In genomic region chr20:62923059-62923668, GRCh38 we compare ENCODE assay signal across 8 cellular contexts. TPM values are rescaled to one million over a fixed set of nuclear protein-coding genes. Genes with fewer than 3 reads are reported as not detected.
DNase-seq lines count a peak whose midpoint lies in the region; TF ChIP-seq lines count a peak whose summit lies in the region.
"Not testable (repeated sequence)": the region's sequence is repeated elsewhere in the genome, so short reads cannot be mapped to it uniquely, and the experiment has no call there.

No MANE protein-coding gene starts in this region.

- in situ Hi-C loops in GM23248 (cut with MboI), result not testable (repeated sequence)

- peak overlapping the region; percentile 93 for H3K27ac Mint-ChIP-seq in activated CD4-positive, alpha-beta T cell treated with anti-CD3 and anti-CD28 coated beads, Interleukin-2, amount 10 ng/mL, durations not matched to agents 7 days and 5 days
- H3K27ac Mint-ChIP-seq in brain, result peak overlapping the region in 1 of 5 experiments; percentile 85

- not testable (repeated sequence) for H2BK5ac ChIP-seq in mesendoderm (ENCODE audit: low read length)

- not testable (repeated sequence) for H3K36me3 ChIP-seq in ACC112 (ENCODE audit: insufficient read depth, low read length); GM23248 (ENCODE audit: low read depth); OCI-LY1 (ENCODE audit: insufficient read depth, low read length); mesendoderm (ENCODE audit: control insufficient read depth, insufficient read depth, low read length)

- H3F3A ChIP-seq in GM23248 (ENCODE audit: insufficient read depth), result peaks cover 45% of the 10 kb centered on the region
- not testable (repeated sequence) for H3F3A ChIP-seq in OCI-LY1 (ENCODE audit: insufficient read depth, low read length)

- H3K9me2 ChIP-seq in GM23248 (ENCODE audit: insufficient read depth); OCI-LY1 (ENCODE audit: low read depth, low read length): not testable (repeated sequence)

- peaks cover 39% of the 10 kb centered on the region for H4K20me1 ChIP-seq in GM23248 (ENCODE audit: insufficient read depth)
- H4K20me1 ChIP-seq in OCI-LY1 (ENCODE audit: insufficient read depth, low read length), result not testable (repeated sequence)

- not testable (repeated sequence) for H3K27me3 ChIP-seq in ACC112 (ENCODE audit: insufficient read depth, low read length); GM23248 (replicated peaks; ENCODE audit: insufficient read depth); OCI-LY1 (ENCODE audit: insufficient read depth, low read length); mesendoderm (ENCODE audit: insufficient read depth, low read length, poor library complexity)

- not testable (repeated sequence) for H3K9me3 ChIP-seq in GM23248 (ENCODE audit: low read depth); OCI-LY1 (ENCODE audit: low read length)

- DNase-seq in GM23248, result peak; percentile 97
- not testable (repeated sequence) for DNase-seq in activated CD4-positive, alpha-beta T cell treated with anti-CD3 and anti-CD28 coated beads, Interleukin-2, amount 10 ng/mL, durations not matched to agents 7 days and 5 days
- DNase-seq in foreskin fibroblast, result peak; percentile 62 to 77
- DNase-seq in mesendoderm, result peak; percentile 82

- not testable (repeated sequence) for H3K9me3 Mint-ChIP-seq in activated CD4-positive, alpha-beta T cell treated with anti-CD3 and anti-CD28 coated beads, Interleukin-2, amount 10 ng/mL, durations not matched to agents 7 days and 5 days; brain

- 25 to 28% methylated on average over 17 of the region's 17 CpGs for WGBS in GM23248 (ENCODE audit: low coverage in 1 of 2, low lambda C conversion rate in 2 of 2, missing lambda C conversion rate in 2 of 2), 2 experiments
- no CpG with 5 or more reads among the region's 17 CpGs for WGBS in mesendoderm (ENCODE audit: extremely low coverage, insufficient coverage, low lambda C conversion rate)

- POLR2A ChIA-PET in activated CD4-positive, alpha-beta T cell treated with anti-CD3 and anti-CD28 coated beads, Interleukin-2, amount 10 ng/mL, durations not matched to agents 7 days and 5 days (lab: Charles Lee), result interaction anchor here (1.5 kb wide), 1 partner anchor 12 kb away, joined by 4 read pairs; no protein-coding TSS in a partner anchor

- peaks cover 76% of the 10 kb centered on the region for H3K4me1 Mint-ChIP-seq in activated CD4-positive, alpha-beta T cell treated with anti-CD3 and anti-CD28 coated beads, Interleukin-2, amount 10 ng/mL, durations not matched to agents 7 days and 5 days
- H3K4me1 Mint-ChIP-seq in brain, result peaks cover 82% of the 10 kb centered on the region

- H2BK120ac ChIP-seq in mesendoderm (ENCODE audit: low read depth, low read length), result not testable (repeated sequence)

- H3K23ac ChIP-seq in mesendoderm (ENCODE audit: low read length), result not testable (repeated sequence)

- H3K4me3 ChIP-seq in ACC112 (ENCODE audit: low read depth, low read length) (peak overlapping the region; percentile 85; the same call in 1 of the 2 replicates), GM23248 (peak overlapping the region; percentile 95), foreskin fibroblast (ENCODE audit: low read depth in 1 of 2, low read length in 2 of 2) (peak overlapping the region in 1 of 2 donors; percentile 12), skin epidermis (peak overlapping the region in 2 of 7 experiments; percentile 90 to 98)
- H3K4me3 ChIP-seq in OCI-LY1 (ENCODE audit: low read depth, low read length, poor library complexity, severe bottlenecking); mesendoderm (ENCODE audit: low read length): not testable (repeated sequence)

- H4K8ac ChIP-seq in mesendoderm (ENCODE audit: low read depth, low read length), result not testable (repeated sequence)

- not testable (repeated sequence) for H2AK5ac ChIP-seq in mesendoderm (ENCODE audit: low read length)

- peaks cover 17% of the 10 kb centered on the region for H3K36me3 Mint-ChIP-seq in activated CD4-positive, alpha-beta T cell treated with anti-CD3 and anti-CD28 coated beads, Interleukin-2, amount 10 ng/mL, durations not matched to agents 7 days and 5 days (ENCODE audit: low read depth)
- not testable (repeated sequence) for H3K36me3 Mint-ChIP-seq in brain

- H3K79me2 ChIP-seq in ACC112 (ENCODE audit: control insufficient read depth, insufficient read depth, low read length, unreplicated experiment), result peaks cover 94% of the 10 kb centered on the region
- peaks cover 96% of the 10 kb centered on the region for H3K79me2 ChIP-seq in GM23248 (ENCODE audit: insufficient read depth)
- H3K79me2 ChIP-seq in OCI-LY1 (ENCODE audit: insufficient read depth, low read length), result peaks cover 74% of the 10 kb centered on the region
- peaks cover 90% of the 10 kb centered on the region for H3K79me2 ChIP-seq in mesendoderm (ENCODE audit: control insufficient read depth, insufficient read depth, low read length)

- H2AFZ ChIP-seq in ACC112 (ENCODE audit: low read length, unreplicated experiment); GM23248; OCI-LY1 (ENCODE audit: low read length): not testable (repeated sequence)

- not testable (repeated sequence) for TF ChIP-seq CTCF in OCI-LY1 (IDR thresholded peaks at IDR 0.05; ENCODE audit: low read length); brain (conservative IDR thresholded peaks at IDR 0.05); foreskin fibroblast (IDR thresholded peaks at IDR 0.05; ENCODE audit: low read depth, low read length)

- CTCF ChIA-PET in activated CD4-positive, alpha-beta T cell treated with anti-CD3 and anti-CD28 coated beads, Interleukin-2, amount 10 ng/mL, durations not matched to agents 7 days and 5 days (lab: Charles Lee), result interaction anchor here (1.3 kb wide), 1 partner anchor 16 kb away, joined by 3 read pairs; no protein-coding TSS in a partner anchor

- peak overlapping the region; percentile 99 for H3K9ac ChIP-seq in GM23248
- not testable (repeated sequence) for H3K9ac ChIP-seq in OCI-LY1 (ENCODE audit: low read length); mesendoderm (ENCODE audit: low read length)

- H3K4me1 ChIP-seq in ACC112 (ENCODE audit: control insufficient read depth, insufficient read depth, low read length, unreplicated experiment) (peaks cover 25% of the 10 kb centered on the region), GM23248 (ENCODE audit: insufficient read depth) (peaks cover 52% of the 10 kb centered on the region), OCI-LY1 (ENCODE audit: insufficient read depth, low read length, severe bottlenecking) (peaks cover 73% of the 10 kb centered on the region), mesendoderm (ENCODE audit: control insufficient read depth, low read depth, low read length) (peaks cover 22% of the 10 kb centered on the region)

- not testable (repeated sequence) for H2BK15ac ChIP-seq in mesendoderm (replicated peaks; ENCODE audit: low read depth)

- H3K4me2 ChIP-seq in GM23248 (ENCODE audit: unreplicated experiment) (peak overlapping the region; percentile 91), OCI-LY1 (ENCODE audit: low read length) (peak overlapping the region; percentile 97; the same call in 1 of the 2 replicates)
- H3K4me2 ChIP-seq in mesendoderm (ENCODE audit: low read length), result not testable (repeated sequence)

- not testable (repeated sequence) for H4K5ac ChIP-seq in mesendoderm (ENCODE audit: low read length)

- H3K56ac ChIP-seq in mesendoderm (ENCODE audit: low read length), result not testable (repeated sequence)

- peak overlapping the region; percentile 82 for H3K4me3 Mint-ChIP-seq in activated CD4-positive, alpha-beta T cell treated with anti-CD3 and anti-CD28 coated beads, Interleukin-2, amount 10 ng/mL, durations not matched to agents 7 days and 5 days
- peak overlapping the region in 4 of 5 experiments; percentile 26 to 95 (median 85) for H3K4me3 Mint-ChIP-seq in brain

- H3K18ac ChIP-seq in mesendoderm (ENCODE audit: low read length), result not testable (repeated sequence)

- not testable (repeated sequence) for H3K4ac ChIP-seq in mesendoderm (ENCODE audit: low read depth, low read length)

- H3K27ac ChIP-seq in ACC112 (ENCODE audit: low read depth, low read length) (peak overlapping the region; percentile 81), GM23248 (peak overlapping the region; percentile 95), skin epidermis (peak overlapping the region in 18 of 21 experiments; percentile 17 to 100 (median 70))
- not testable (repeated sequence) for H3K27ac ChIP-seq in OCI-LY1 (ENCODE audit: low read depth, low read length, poor library complexity, severe bottlenecking); mesendoderm (ENCODE audit: low read depth, low read length)

- H3K27me3 Mint-ChIP-seq in activated CD4-positive, alpha-beta T cell treated with anti-CD3 and anti-CD28 coated beads, Interleukin-2, amount 10 ng/mL, durations not matched to agents 7 days and 5 days; brain: not testable (repeated sequence)

- H3K79me1 ChIP-seq in mesendoderm (ENCODE audit: low read length), result not testable (repeated sequence)

RNA-seq across cellular contexts. Expression of gene DIDO1, which starts 3.1 kb away (rescaled TPM):
- total RNA-seq in GM23248 (2014; rRNA removed; shearing (Covaris generic)), result 28.6 and 37.1 TPM in 2 replicates
- polyA plus RNA-seq in GM23248 (2016; fragmentation: Nextera tagmentation; extraction: Ambion mirVana) (15.5 and 16.2 TPM in 2 replicates), brain (ENCODE audit: insufficient read depth, low read depth, low replicate concordance) (47.3 TPM)
- 10 to 100 TPM; 78.3 to 79.4 TPM for total RNA-seq in activated CD4-positive, alpha-beta T cell treated with anti-CD3 and anti-CD28 coated beads, Interleukin-2, amount 10 ng/mL, durations not matched to agents 7 days and 5 days
- 37.6 TPM for polyA plus RNA-seq in mesendoderm (2013, experiment 1 of 2)
- polyA plus RNA-seq in mesendoderm (2013, experiment 2 of 2), result 38.2 TPM

RNA-seq across cellular contexts. Expression of gene GID8, which starts 14.8 kb away (rescaled TPM):
- total RNA-seq in GM23248 (2014; rRNA removed; shearing (Covaris generic)), result 29.1 and 31.0 TPM in 2 replicates
- polyA plus RNA-seq in GM23248 (2016; fragmentation: Nextera tagmentation; extraction: Ambion mirVana) (17.5 and 17.6 TPM in 2 replicates), brain (ENCODE audit: insufficient read depth, low read depth, low replicate concordance) (45.2 TPM)
- total RNA-seq in activated CD4-positive, alpha-beta T cell treated with anti-CD3 and anti-CD28 coated beads, Interleukin-2, amount 10 ng/mL, durations not matched to agents 7 days and 5 days, result 10 to 100 TPM; 32.5 to 35.1 TPM
- polyA plus RNA-seq in mesendoderm (2013, experiment 1 of 2), result 34.7 TPM
- polyA plus RNA-seq in mesendoderm (2013, experiment 2 of 2), result 34.4 TPM

RNA-seq across cellular contexts. Expression of gene SLC17A9, which starts 29.3 kb away (rescaled TPM):
- total RNA-seq in GM23248 (2014; rRNA removed; shearing (Covaris generic)), result 11.1 and 19.5 TPM in 2 replicates
- 17.7 and 23.2 TPM in 2 replicates for polyA plus RNA-seq in GM23248 (2016; fragmentation: Nextera tagmentation; extraction: Ambion mirVana)
- 10 to 100 TPM; 11.6 to 12.6 TPM for total RNA-seq in activated CD4-positive, alpha-beta T cell treated with anti-CD3 and anti-CD28 coated beads, Interleukin-2, amount 10 ng/mL, durations not matched to agents 7 days and 5 days
- 0.20 TPM for polyA plus RNA-seq in brain (ENCODE audit: insufficient read depth, low read depth, low replicate concordance)
- 11.4 TPM for polyA plus RNA-seq in mesendoderm (2013, experiment 1 of 2)
- 12.4 TPM for polyA plus RNA-seq in mesendoderm (2013, experiment 2 of 2)
